ENCODE assay signal across 20 cellular contexts in genomic region chr13:56515441-56515840, GRCh38.
"Had no signal": no experiment of that assay in that cellular context is flagged by ENCODE, and none has a peak within 500 bp of the region (broad histone marks: within the 10 kb centered on the region; RNA-seq: fewer than 3 reads in every experiment).

No MANE protein-coding gene starts in this region.

- H3K9me3 ChIP-seq: lower lobe of right lung, ovary, right atrium auricular region, right lobe of liver, tibial nerve, uterus had no signal

- DNase-seq: hypothalamus; immature natural killer cell; kidney; left colon; left lung; lower lobe of right lung; midbrain; mucosa of descending colon; naive thymus-derived CD4-positive, alpha-beta T cell; ovary; right lobe of liver; stimulated activated CD4-positive, alpha-beta T cell treated with anti-CD3 and anti-CD28 coated beads, Interleukin-12 subunit alpha, Interleukin-12 subunit beta, amount 100 ng/mL, for 4 hours; stimulated activated CD4-positive, alpha-beta T cell treated with anti-CD3 and anti-CD28 coated beads, Interleukin-4, amount 100 ng/mL, for 24 hours; stimulated activated naive CD4-positive, alpha-beta T cell treated with Interleukin-2 at 50 U/mL for 16 hours; stimulated activated naive CD8-positive, alpha-beta T cell treated with anti-CD3 and anti-CD28 coated beads, Interleukin-15, amount 100 ng/mL, for 72 hours; substantia nigra; uterus had no signal

- H3K4me3 ChIP-seq: left lung, lower lobe of right lung, mucosa of descending colon, ovary, right atrium auricular region, right lobe of liver, tibial nerve, uterus had no signal

- FAIRE-seq: islet of Langerhans, kidney had no signal

- H3K4me1 ChIP-seq: left lung, lower lobe of right lung, right atrium auricular region, right lobe of liver, tibial nerve, uterus had no signal

- H3K27me3 ChIP-seq: left lung, ovary, right atrium auricular region, right lobe of liver, tibial nerve, uterus had no signal

- H3K27ac ChIP-seq: left lung, lower lobe of right lung, ovary, right atrium auricular region, right lobe of liver, tibial nerve, uterus had no signal

- H3K36me3 ChIP-seq: left lung, lower lobe of right lung, ovary, right atrium auricular region, right lobe of liver, tibial nerve, uterus had no signal
